In the genomic region with DNA sequence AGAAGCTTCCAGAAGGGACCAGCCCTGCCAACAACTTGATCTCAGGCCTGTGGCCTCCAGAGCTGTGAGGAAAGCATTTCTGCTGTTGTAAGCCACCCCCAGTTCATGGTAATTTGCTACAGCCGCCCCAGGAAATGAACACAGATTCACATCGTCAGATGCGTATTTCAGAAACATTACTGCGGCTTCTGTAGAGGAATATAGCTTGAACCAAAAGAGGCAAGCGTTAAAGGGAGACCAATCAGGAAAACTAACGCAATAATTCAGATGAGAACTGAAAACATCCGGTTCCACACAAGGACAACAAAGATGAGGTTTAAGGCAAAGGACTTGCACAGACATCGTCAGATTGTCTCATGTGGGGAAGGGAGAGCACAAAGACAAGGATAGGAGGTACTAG, we compare ENCODE assay signal across 1 cellular context.
TF ChIP-seq lines count a peak whose summit lies in the region.

No MANE protein-coding gene starts in this region.

TF ChIP-seq in GM23338, 12 proteins besides CTCF, POLR2A, EP300 and RAD21 (continued from another document):
- TF ChIP-seq ZNF462 (CRISPR knock-in tag; IDR thresholded peaks at IDR 0.05): no peak
- TF ChIP-seq ZNF114 (CRISPR knock-in tag; IDR thresholded peaks at IDR 0.05): no peak
- TF ChIP-seq, protein P1, sequence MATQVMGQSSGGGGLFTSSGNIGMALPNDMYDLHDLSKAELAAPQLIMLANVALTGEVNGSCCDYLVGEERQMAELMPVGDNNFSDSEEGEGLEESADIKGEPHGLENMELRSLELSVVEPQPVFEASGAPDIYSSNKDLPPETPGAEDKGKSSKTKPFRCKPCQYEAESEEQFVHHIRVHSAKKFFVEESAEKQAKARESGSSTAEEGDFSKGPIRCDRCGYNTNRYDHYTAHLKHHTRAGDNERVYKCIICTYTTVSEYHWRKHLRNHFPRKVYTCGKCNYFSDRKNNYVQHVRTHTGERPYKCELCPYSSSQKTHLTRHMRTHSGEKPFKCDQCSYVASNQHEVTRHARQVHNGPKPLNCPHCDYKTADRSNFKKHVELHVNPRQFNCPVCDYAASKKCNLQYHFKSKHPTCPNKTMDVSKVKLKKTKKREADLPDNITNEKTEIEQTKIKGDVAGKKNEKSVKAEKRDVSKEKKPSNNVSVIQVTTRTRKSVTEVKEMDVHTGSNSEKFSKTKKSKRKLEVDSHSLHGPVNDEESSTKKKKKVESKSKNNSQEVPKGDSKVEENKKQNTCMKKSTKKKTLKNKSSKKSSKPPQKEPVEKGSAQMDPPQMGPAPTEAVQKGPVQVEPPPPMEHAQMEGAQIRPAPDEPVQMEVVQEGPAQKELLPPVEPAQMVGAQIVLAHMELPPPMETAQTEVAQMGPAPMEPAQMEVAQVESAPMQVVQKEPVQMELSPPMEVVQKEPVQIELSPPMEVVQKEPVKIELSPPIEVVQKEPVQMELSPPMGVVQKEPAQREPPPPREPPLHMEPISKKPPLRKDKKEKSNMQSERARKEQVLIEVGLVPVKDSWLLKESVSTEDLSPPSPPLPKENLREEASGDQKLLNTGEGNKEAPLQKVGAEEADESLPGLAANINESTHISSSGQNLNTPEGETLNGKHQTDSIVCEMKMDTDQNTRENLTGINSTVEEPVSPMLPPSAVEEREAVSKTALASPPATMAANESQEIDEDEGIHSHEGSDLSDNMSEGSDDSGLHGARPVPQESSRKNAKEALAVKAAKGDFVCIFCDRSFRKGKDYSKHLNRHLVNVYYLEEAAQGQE (IDR thresholded peaks at IDR 0.05; ENCODE audit: unreplicated experiment): no peak
- no peak for TF ChIP-seq POLR2AphosphoS5 (IDR thresholded peaks at IDR 0.05; ENCODE audit: low read depth)
TF ChIP-seq in GM23338: peak in this region for 0.
